ENCODE assay signal across 35 cellular contexts in the genomic region with DNA sequence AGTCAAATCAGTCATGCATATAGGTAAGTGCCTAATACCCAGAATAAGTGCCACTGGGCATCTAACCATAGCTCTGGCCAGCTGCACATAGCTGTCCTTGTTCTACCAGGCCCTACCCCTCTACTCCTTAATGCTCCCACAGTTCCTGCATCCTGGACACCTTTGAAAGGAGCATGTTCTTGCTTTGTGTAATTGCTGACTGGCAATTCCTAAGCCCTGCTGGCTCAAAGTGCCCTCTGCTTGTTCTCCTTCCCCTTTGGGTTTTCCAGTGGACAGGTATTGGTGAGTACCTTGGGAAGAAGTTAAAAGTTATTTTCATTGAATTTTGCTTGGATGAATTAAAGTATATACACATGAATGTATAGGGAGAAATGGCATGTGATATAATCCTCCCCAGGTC.
"Had no signal": no experiment of that assay in that cellular context is flagged by ENCODE, and none has a peak within 500 bp of the region (broad histone marks: within the 10 kb centered on the region; RNA-seq: fewer than 3 reads in every experiment).

No MANE protein-coding gene starts in this region.

- H3K4me1 Mint-ChIP-seq: activated B cell treated with CpG ODN at 0.5 μM for 24 hours; activated naive CD4-positive, alpha-beta T cell treated with anti-CD3 and anti-CD28 coated beads, Interleukin-2, amount 50 U/mL, for 24 hours; activated naive CD8-positive, alpha-beta T cell treated with anti-CD3 and anti-CD28 coated beads for 36 hours; activated naive CD8-positive, alpha-beta T cell treated with anti-CD3 and anti-CD28 coated beads, Interleukin-2, amount 50 U/mL, for 24 hours; activated T-helper 17 cell treated with anti-CD3 and anti-CD28 coated beads, Interleukin-2, amount 50 U/mL, for 72 hours; central memory CD8-positive, alpha-beta T cell; endodermal cell; T-helper 17 cell had no signal

- H3K4me3 ChIP-seq: adrenal gland, ascending aorta, coronary artery, dorsolateral prefrontal cortex, heart left ventricle had no signal

- H3K27ac Mint-ChIP-seq: activated B cell treated with CpG ODN at 0.5 μM for 24 hours; activated CD8-positive, alpha-beta T cell treated with anti-CD3 and anti-CD28 coated beads for 36 hours; activated naive CD4-positive, alpha-beta T cell treated with anti-CD3 and anti-CD28 coated beads for 36 hours; activated naive CD8-positive, alpha-beta T cell treated with anti-CD3 and anti-CD28 coated beads for 36 hours; activated naive CD8-positive, alpha-beta T cell treated with anti-CD3 and anti-CD28 coated beads, Interleukin-2, amount 50 U/mL, for 24 hours; activated T-helper 17 cell treated with anti-CD3 and anti-CD28 coated beads, Interleukin-2, amount 50 U/mL, for 72 hours; dendritic cell treated with granulocyte-macrophage colony-stimulating factor and Interleukin-4, amounts not matched to agents 40 ng/mL and 50 ng/mL, for 4 days; endodermal cell; T-helper 17 cell; T-helper 2 cell treated with Interferon-gamma antibody and Interleukin-4, amounts not matched to agents 5 μg/mL and 100 μg/mL, for 36 hours had no signal

- H3K36me3 ChIP-seq: adrenal gland, ascending aorta, brain microvascular endothelial cell, heart left ventricle, WERI-Rb-1 had no signal

- FAIRE-seq: bronchial epithelial cell, frontal cortex had no signal

- H3K9me3 ChIP-seq: adrenal gland, ascending aorta had no signal

- H3K4me3 Mint-ChIP-seq: activated B cell treated with CpG ODN at 0.5 μM for 24 hours; activated CD8-positive, alpha-beta T cell treated with anti-CD3 and anti-CD28 coated beads for 36 hours; activated naive CD4-positive, alpha-beta T cell treated with anti-CD3 and anti-CD28 coated beads for 36 hours; activated naive CD4-positive, alpha-beta T cell treated with anti-CD3 and anti-CD28 coated beads, Interleukin-2, amount 50 U/mL, for 24 hours; activated naive CD8-positive, alpha-beta T cell treated with anti-CD3 and anti-CD28 coated beads for 36 hours; activated naive CD8-positive, alpha-beta T cell treated with anti-CD3 and anti-CD28 coated beads, Interleukin-2, amount 50 U/mL, for 24 hours; activated T-cell treated with anti-CD3 and anti-CD28 coated beads, Interleukin-2, amount 50 U/mL, for 4 hours; activated T-helper 17 cell treated with anti-CD3 and anti-CD28 coated beads, Interleukin-2, amount 50 U/mL, for 72 hours; central memory CD8-positive, alpha-beta T cell; dendritic cell treated with granulocyte-macrophage colony-stimulating factor and Interleukin-4, amounts not matched to agents 40 ng/mL and 50 ng/mL, for 4 days; endodermal cell; T-helper 17 cell; T-helper 2 cell treated with Interferon-gamma antibody and Interleukin-4, amounts not matched to agents 5 μg/mL and 100 μg/mL, for 36 hours had no signal

- H3K27me3 ChIP-seq: adrenal gland, ascending aorta, brain microvascular endothelial cell, dorsolateral prefrontal cortex, heart left ventricle had no signal

- H3K4me1 ChIP-seq: adrenal gland, heart left ventricle had no signal

- H3K27ac ChIP-seq: adrenal gland, ascending aorta, brain microvascular endothelial cell, coronary artery, dorsolateral prefrontal cortex, heart left ventricle, WERI-Rb-1 had no signal

- ATAC-seq: activated CD4-positive, CD25-positive, alpha-beta regulatory T cell treated with anti-CD3 and anti-CD28 coated beads, Interleukin-2, amount 50 U/mL, for 24 hours; activated CD8-positive, alpha-beta T cell treated with anti-CD3 and anti-CD28 coated beads for 36 hours; activated naive CD8-positive, alpha-beta T cell treated with anti-CD3 and anti-CD28 coated beads, Interleukin-2, amount 50 U/mL, for 24 hours; activated T-cell treated with anti-CD3 and anti-CD28 coated beads, Interleukin-2, amount 50 U/mL, for 4 hours; activated T-helper 17 cell treated with anti-CD3 and anti-CD28 coated beads, Interleukin-2, amount 50 U/mL, for 72 hours; esophagus mucosa; heart left ventricle; T-helper 17 cell had no signal

- DNase-seq: activated B cell treated with CpG ODN at 0.5 μM for 24 hours; activated CD4-positive, alpha-beta T cell treated with anti-CD3 and anti-CD28 coated beads for 48 hours; activated CD4-positive, alpha-beta T cell treated with anti-CD3 and anti-CD28 coated beads, Interleukin-2, amount 50 U/mL, for 1 hour; activated CD4-positive, alpha-beta T cell treated with anti-CD3 and anti-CD28 coated beads, Interleukin-2, amount 50 U/mL, for 48 hours; activated CD8-positive, alpha-beta memory T cell treated with anti-CD3 and anti-CD28 coated beads for 24 hours; activated CD8-positive, alpha-beta T cell treated with anti-CD3 and anti-CD28 coated beads for 36 hours; activated effector memory CD4-positive, alpha-beta T cell treated with Interleukin-2 at 50 U/mL for 16 hours; activated naive CD4-positive, alpha-beta T cell treated with anti-CD3 and anti-CD28 coated beads for 36 hours; activated naive CD8-positive, alpha-beta T cell treated with anti-CD3 and anti-CD28 coated beads for 36 hours; activated naive CD8-positive, alpha-beta T cell treated with anti-CD3 and anti-CD28 coated beads, Interleukin-2, amount 50 U/mL, for 24 hours; activated T-cell treated with anti-CD3 and anti-CD28 coated beads, Interleukin-2, amount 50 U/mL, for 4 hours; adrenal gland; amygdala; brain microvascular endothelial cell; dorsolateral prefrontal cortex; effector memory CD4-positive, alpha-beta T cell; endodermal cell; foreskin fibroblast; glutamatergic neuron; heart left ventricle; T-helper 1 cell; T-helper 17 cell; T1000; WERI-Rb-1 had no signal

- H3K36me3 Mint-ChIP-seq: activated naive CD4-positive, alpha-beta T cell treated with anti-CD3 and anti-CD28 coated beads, Interleukin-2, amount 50 U/mL, for 24 hours; activated naive CD8-positive, alpha-beta T cell treated with anti-CD3 and anti-CD28 coated beads for 36 hours had no signal

- H3K27me3 Mint-ChIP-seq: activated B cell treated with CpG ODN at 0.5 μM for 24 hours; activated CD8-positive, alpha-beta T cell treated with anti-CD3 and anti-CD28 coated beads for 36 hours; activated naive CD4-positive, alpha-beta T cell treated with anti-CD3 and anti-CD28 coated beads, Interleukin-2, amount 50 U/mL, for 24 hours; central memory CD8-positive, alpha-beta T cell; dendritic cell treated with granulocyte-macrophage colony-stimulating factor and Interleukin-4, amounts not matched to agents 40 ng/mL and 50 ng/mL, for 4 days; T-helper 17 cell had no signal
